21 cellular contexts compared by ENCODE assay signal in the genomic region with DNA sequence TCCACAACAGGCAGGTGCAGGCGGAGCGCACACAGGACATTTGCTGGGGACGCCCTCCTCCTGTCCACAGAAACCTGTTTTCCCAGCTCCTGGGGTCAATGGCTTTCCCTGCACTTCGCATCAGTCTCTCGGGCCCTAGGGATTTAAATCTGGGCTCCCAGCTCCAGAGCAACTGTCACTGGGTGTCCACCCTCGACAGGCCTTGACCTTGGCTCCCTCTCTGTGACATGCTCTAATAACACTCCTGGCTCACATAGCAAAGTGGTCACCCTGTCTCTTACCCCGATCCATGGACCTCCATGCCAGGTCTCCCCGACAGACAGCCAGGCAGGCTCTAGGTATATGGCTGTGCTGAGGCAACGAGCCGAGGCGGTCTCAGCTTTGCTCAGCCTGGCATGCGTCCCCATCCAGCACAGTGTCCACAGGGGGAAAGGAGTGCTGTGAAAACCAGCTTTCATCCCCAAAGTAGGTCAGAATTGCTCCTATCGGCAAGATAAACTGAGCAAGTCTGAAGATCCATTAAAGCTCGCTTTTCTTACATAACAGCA.
A peak's percentile ranks its signal among the peaks of the same experiment; 100 is the strongest.
DNase-seq lines count a peak whose midpoint lies in the region; ATAC-seq and TF ChIP-seq lines count a peak whose summit lies in the region.
"Had no signal": no experiment of that assay in that cellular context is flagged by ENCODE, and none has a peak within 500 bp of the region (broad histone marks: within the 10 kb centered on the region; RNA-seq: fewer than 3 reads in every experiment).

No MANE protein-coding gene starts in this region.

- no peak for DNase-seq in Right ventricle myocardium superior
- no peak for DNase-seq in Right ventricle myocardium inferior (ENCODE audit: missing footprints)
- DNase-seq in endodermal cell: no peak
- peak; percentile 59 for DNase-seq in mesenteric fat pad (ENCODE audit: low spot score)
- DNase-seq in stomach: peak; percentile 22
- no peak for DNase-seq in CD1c-positive myeloid dendritic cell (ENCODE audit: extremely low spot score)
- no peak for DNase-seq in HCEC 1CT
- no peak for DNase-seq in activated T-cell treated with anti-CD3 and anti-CD28 coated beads, Interleukin-2, amount 50 U/mL, for 1 hour
- DNase-seq: ACHN; Calu3; CD8-positive, alpha-beta T cell; GDM1; KG1; NCI-H1436 treated with DMSO at 0.1 percent for 48 hours; NCI-H1930; NCI-H2227 treated with DMSO at 0.1 percent for 48 hours; NCI-H510A treated with DMSO at 0.1 percent for 48 hours; NCI-H748 treated with DMSO at 0.1 percent for 48 hours; SHP77 had no signal

- WGBS in endodermal cell (ENCODE audit: insufficient coverage in 1 of 2, insufficient read length in 1 of 2), 2 experiments: 94 to 98% methylated on average over 12 to 14 of the region's 14 CpGs
- 75 to 89% (median 83%) methylated on average over 12 to 14 of the region's 14 CpGs for WGBS in stomach, 5 donors

- no peak overlapping the region for H3K4me3 Mint-ChIP-seq in endodermal cell
- H3K4me3 Mint-ChIP-seq: CD8-positive, alpha-beta T cell had no signal

- H3K9me3 Mint-ChIP-seq in endodermal cell: no peaks in the 10 kb centered on the region
- H3K9me3 Mint-ChIP-seq: CD8-positive, alpha-beta T cell had no signal

- intact Hi-C loops in Right ventricle myocardium superior (cut with DNase I): no loop called here
- intact Hi-C loops in Right ventricle myocardium inferior (cut with DNase I): no loop called here
- intact Hi-C loops in stomach (cut with DNase I; ENCODE audit: low total_unique reads): no loop called here

- peaks cover 5% of the 10 kb centered on the region for H3K36me3 ChIP-seq in endodermal cell (ENCODE audit: control insufficient read depth, insufficient read depth, low read length)
- H3K36me3 ChIP-seq in stomach: peaks cover 10 to 48% (median 31%) of the 10 kb centered on the region in 4 donors

- TF ChIP-seq EP300 in stomach (IDR thresholded peaks at IDR 0.05): no peak

- no peak overlapping the region for H3K4me3 ChIP-seq in endodermal cell (ENCODE audit: low read length)
- no peak overlapping the region for H3K4me3 ChIP-seq in stomach
- H3K4me3 ChIP-seq: BLaER1 had no signal

- H3K27me3 ChIP-seq in endodermal cell (ENCODE audit: control insufficient read depth, insufficient read depth, low read length, poor library complexity, severe bottlenecking): no peaks in the 10 kb centered on the region
- H3K27me3 ChIP-seq in stomach: no peaks in the 10 kb centered on the region

- H3K4me1 Mint-ChIP-seq in endodermal cell: peaks cover 9% of the 10 kb centered on the region

- H3K27ac ChIP-seq in endodermal cell (ENCODE audit: low read depth, low read length) (no peak overlapping the region), stomach (peak overlapping the region in 1 of 5 donors; percentile 34)
- H3K27ac ChIP-seq: 22Rv1, BLaER1 had no signal

- H3K36me3 Mint-ChIP-seq in endodermal cell (ENCODE audit: low read depth): peaks cover 13% of the 10 kb centered on the region
- H3K36me3 Mint-ChIP-seq: CD8-positive, alpha-beta T cell had no signal

- H3K9me3 ChIP-seq in endodermal cell (ENCODE audit: control insufficient read depth, low read length) (no peaks in the 10 kb centered on the region), stomach (no peaks in the 10 kb centered on the region)
- H3K9me3 ChIP-seq: BLaER1 had no signal

- TF ChIP-seq CTCF in endodermal cell (conservative IDR thresholded peaks at IDR 0.05) (no peak), stomach (IDR thresholded peaks at IDR 0.05) (no peak)

- no peak overlapping the region for H3K9ac ChIP-seq in endodermal cell (ENCODE audit: extremely low read depth, low read length, poor library complexity, severe bottlenecking)
- H3K9ac ChIP-seq: BLaER1 had no signal

- TF ChIP-seq POLR2A in stomach (IDR thresholded peaks at IDR 0.05): no peak

- H3K27ac Mint-ChIP-seq in endodermal cell: peak overlapping the region; percentile 70
- H3K27ac Mint-ChIP-seq: CD8-positive, alpha-beta T cell had no signal

- no peaks in the 10 kb centered on the region for H3K27me3 Mint-ChIP-seq in endodermal cell (ENCODE audit: insufficient read depth)

- H3K4me1 ChIP-seq in endodermal cell (ENCODE audit: control insufficient read depth, insufficient read depth, low read length) (no peaks in the 10 kb centered on the region), stomach (peaks cover 32 to 63% (median 42%) of the 10 kb centered on the region in 4 donors)

- ATAC-seq in Right ventricle myocardium superior (ENCODE audit: poor library complexity) (peak; percentile 35), Right ventricle myocardium inferior (no peak)
- ATAC-seq: CD8-positive, alpha-beta T cell had no signal

Comparison
In these comparisons a context has a peak if more than half of its experiments do, and no peak if none do; other contexts are left out.
1. DNase-seq: peak in mesenteric fat pad (single experiment) and stomach (single experiment); none in Right ventricle myocardium superior (single experiment), Right ventricle myocardium inferior (single experiment), endodermal cell (single experiment), CD1c-positive myeloid dendritic cell (single experiment), HCEC 1CT (single experiment) and activated T-cell treated with anti-CD3 and anti-CD28 coated beads, Interleukin-2, amount 50 U/mL, for 1 hour (single experiment).